ENCODE assay signal across 25 cellular contexts in genomic region chr2:83565231-83566025, GRCh38.
"Had no signal": no experiment of that assay in that cellular context is flagged by ENCODE, and none has a peak within 500 bp of the region (broad histone marks: within the 10 kb centered on the region; RNA-seq: fewer than 3 reads in every experiment).

No MANE protein-coding gene starts in this region.

- DNase-seq: activated CD8-positive, alpha-beta memory T cell treated with anti-CD3 and anti-CD28 coated beads for 24 hours; activated CD8-positive, alpha-beta memory T cell treated with anti-CD3 and anti-CD28 coated beads, Interleukin-2, amount 50 U/mL, for 4 hours; activated naive CD4-positive, alpha-beta T cell; activated naive CD8-positive, alpha-beta T cell treated with anti-CD3 and anti-CD28 coated beads for 36 hours; activated T-cell treated with anti-CD3 and anti-CD28 coated beads, Interleukin-2, amount 50 U/mL, for 4 hours; central memory CD4-positive, alpha-beta T cell; dermis blood vessel endothelial cell; effector CD8-positive, alpha-beta T cell; foreskin melanocyte; immature natural killer cell; left lung; naive thymus-derived CD4-positive, alpha-beta T cell; retina; sigmoid colon; spleen; stimulated activated CD4-positive, alpha-beta T cell treated with anti-CD3 and anti-CD28 coated beads, Interleukin-4, amount 100 ng/mL, for 1 hour; stimulated activated naive CD4-positive, alpha-beta T cell treated with Interleukin-2 at 50 U/mL for 16 hours had no signal

- FAIRE-seq: astrocyte had no signal

- H3K4me1 ChIP-seq: left lung, sigmoid colon, spleen, vagina had no signal

- H3K4me3 Mint-ChIP-seq: activated naive CD8-positive, alpha-beta T cell treated with anti-CD3 and anti-CD28 coated beads for 36 hours; activated T-cell treated with anti-CD3 and anti-CD28 coated beads, Interleukin-2, amount 50 U/mL, for 4 hours; immature natural killer cell; naive thymus-derived CD4-positive, alpha-beta T cell; type B pancreatic cell; WTC11 had no signal

- H3K4me3 ChIP-seq: left lung, lung, sigmoid colon, spleen, thoracic aorta, vagina had no signal

- H3K9me3 ChIP-seq: left lung, sigmoid colon, thoracic aorta, vagina had no signal

- H3K4me1 Mint-ChIP-seq: activated naive CD8-positive, alpha-beta T cell treated with anti-CD3 and anti-CD28 coated beads for 36 hours; immature natural killer cell; naive thymus-derived CD4-positive, alpha-beta T cell had no signal

- H3K36me3 ChIP-seq: left lung, sigmoid colon, spleen, thoracic aorta, vagina had no signal

- H3K27ac ChIP-seq: left lung, sigmoid colon, spleen, thoracic aorta, vagina had no signal

- H3K27ac Mint-ChIP-seq: activated naive CD8-positive, alpha-beta T cell treated with anti-CD3 and anti-CD28 coated beads for 36 hours; activated T-helper 2 cell treated with anti-CD3 and anti-CD28 coated beads, Interferon-gamma antibody, Interleukin-2, Interleukin-4, amounts not matched to agents 10 μg/mL and 5 μg/mL and 100 μg/mL, durations not matched to agents 14 hours and 24 hours and 36 hours; immature natural killer cell; naive thymus-derived CD4-positive, alpha-beta T cell; progenitor cell of endocrine pancreas; type B pancreatic cell; WTC11 had no signal

- H3K27me3 Mint-ChIP-seq: activated naive CD8-positive, alpha-beta T cell treated with anti-CD3 and anti-CD28 coated beads for 36 hours; naive thymus-derived CD4-positive, alpha-beta T cell; progenitor cell of endocrine pancreas; type B pancreatic cell had no signal

- H3K9me3 Mint-ChIP-seq: activated naive CD8-positive, alpha-beta T cell treated with anti-CD3 and anti-CD28 coated beads for 36 hours; activated T-cell treated with anti-CD3 and anti-CD28 coated beads, Interleukin-2, amount 50 U/mL, for 4 hours; activated T-helper 2 cell treated with anti-CD3 and anti-CD28 coated beads, Interferon-gamma antibody, Interleukin-2, Interleukin-4, amounts not matched to agents 10 μg/mL and 5 μg/mL and 100 μg/mL, durations not matched to agents 14 hours and 24 hours and 36 hours; type B pancreatic cell had no signal

- H3K27me3 ChIP-seq: left lung, sigmoid colon, spleen, vagina had no signal

- H3K36me3 Mint-ChIP-seq: activated naive CD8-positive, alpha-beta T cell treated with anti-CD3 and anti-CD28 coated beads for 36 hours; immature natural killer cell; naive thymus-derived CD4-positive, alpha-beta T cell; type B pancreatic cell; WTC11 had no signal
